Comparison of ENCODE assay signal across 22 cellular contexts in genomic region chr21:19031956-19032355, GRCh38.
"Had no signal": no experiment of that assay in that cellular context is flagged by ENCODE, and none has a peak within 500 bp of the region (broad histone marks: within the 10 kb centered on the region; RNA-seq: fewer than 3 reads in every experiment).

No MANE protein-coding gene starts in this region.

- DNase-seq: activated CD4-positive, alpha-beta memory T cell treated with anti-CD3 and anti-CD28 coated beads, Interleukin-2, amount 10 ng/mL, durations not matched to agents 7 days and 5 days; activated CD4-positive, alpha-beta T cell treated with anti-CD3 and anti-CD28 coated beads, Interleukin-2, amount 10 ng/mL, durations not matched to agents 24 days and 14 days; activated CD8-positive, alpha-beta memory T cell treated with anti-CD3 and anti-CD28 coated beads, Interleukin-2, amount 10 ng/mL, durations not matched to agents 7 days and 5 days; activated effector memory CD4-positive, alpha-beta T cell treated with anti-CD3 and anti-CD28 coated beads, Interleukin-2, amount 50 U/mL, for 16 hours; activated naive CD4-positive, alpha-beta T cell treated with anti-CD3 and anti-CD28 coated beads, Interleukin-2, amount 10 ng/mL, durations not matched to agents 7 days and 5 days; activated naive CD8-positive, alpha-beta T cell treated with anti-CD3 and anti-CD28 coated beads, Interleukin-2, amount 50 U/mL, for 24 hours; activated T-cell treated with anti-CD3 and anti-CD28 coated beads for 4 hours; heart left ventricle; islet precursor cell; left cardiac atrium; mesenchymal stem cell; ovary; stimulated activated CD4-positive, alpha-beta T cell treated with anti-CD3 and anti-CD28 coated beads, Interleukin-4, amount 100 ng/mL, for 24 hours; stimulated activated naive CD8-positive, alpha-beta T cell treated with anti-CD3 and anti-CD28 coated beads, Interleukin-15, Interleukin-2, amounts not matched to agents 100 U/mL and 50 U/mL, for 24 hours; substantia nigra; thyroid gland; upper lobe of right lung had no signal

- H3K27ac ChIP-seq: epithelial cell of prostate, gastroesophageal sphincter, heart left ventricle, neutrophil, ovary, prostate gland, thyroid gland, upper lobe of right lung, VCaP had no signal
